ENCODE assay signal across 1 cellular context in the genomic region with DNA sequence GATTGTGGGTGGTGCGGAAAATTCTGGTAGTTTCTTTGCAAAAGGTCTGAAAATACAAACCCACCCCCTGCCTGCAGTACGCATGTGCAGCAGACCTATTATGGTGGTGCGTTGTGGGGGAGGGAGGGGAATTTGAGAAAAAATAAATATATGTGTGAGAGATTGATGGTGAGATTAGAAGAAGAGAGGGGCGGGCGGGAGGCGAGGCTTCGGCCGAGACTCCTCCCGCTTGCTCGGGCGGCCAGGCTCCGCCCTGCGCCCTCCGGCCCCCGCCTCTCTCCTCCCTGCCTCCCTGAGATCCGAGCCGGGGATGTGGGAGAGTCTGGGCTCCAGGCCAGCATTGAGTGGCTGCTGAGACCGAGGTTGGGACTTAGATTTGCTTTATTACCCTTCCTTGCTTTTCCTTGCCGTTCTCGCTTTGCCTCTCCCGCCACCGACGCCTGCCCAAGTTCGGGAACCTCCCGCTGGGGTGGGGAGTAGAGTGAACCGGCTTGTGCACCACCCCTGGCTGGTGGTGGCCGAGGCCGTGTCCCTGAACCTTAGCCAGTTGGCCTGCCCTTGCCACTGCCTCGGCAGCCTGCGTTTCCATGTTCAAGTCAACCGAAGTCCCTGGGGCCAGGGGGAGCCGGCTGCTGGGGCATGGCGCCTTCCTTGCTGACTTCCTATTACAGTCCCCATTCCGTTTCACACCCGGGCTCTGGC.
TF ChIP-seq lines count a peak whose summit lies in the region.

No MANE protein-coding gene starts in this region.

TF ChIP-seq in K562, 482 proteins besides CTCF, POLR2A, EP300 and RAD21 (continued from another document):
- TF ChIP-seq ATF6 (CRISPR knock-in tag; IDR thresholded peaks at IDR 0.05): no peak
- TF ChIP-seq, protein P1, sequence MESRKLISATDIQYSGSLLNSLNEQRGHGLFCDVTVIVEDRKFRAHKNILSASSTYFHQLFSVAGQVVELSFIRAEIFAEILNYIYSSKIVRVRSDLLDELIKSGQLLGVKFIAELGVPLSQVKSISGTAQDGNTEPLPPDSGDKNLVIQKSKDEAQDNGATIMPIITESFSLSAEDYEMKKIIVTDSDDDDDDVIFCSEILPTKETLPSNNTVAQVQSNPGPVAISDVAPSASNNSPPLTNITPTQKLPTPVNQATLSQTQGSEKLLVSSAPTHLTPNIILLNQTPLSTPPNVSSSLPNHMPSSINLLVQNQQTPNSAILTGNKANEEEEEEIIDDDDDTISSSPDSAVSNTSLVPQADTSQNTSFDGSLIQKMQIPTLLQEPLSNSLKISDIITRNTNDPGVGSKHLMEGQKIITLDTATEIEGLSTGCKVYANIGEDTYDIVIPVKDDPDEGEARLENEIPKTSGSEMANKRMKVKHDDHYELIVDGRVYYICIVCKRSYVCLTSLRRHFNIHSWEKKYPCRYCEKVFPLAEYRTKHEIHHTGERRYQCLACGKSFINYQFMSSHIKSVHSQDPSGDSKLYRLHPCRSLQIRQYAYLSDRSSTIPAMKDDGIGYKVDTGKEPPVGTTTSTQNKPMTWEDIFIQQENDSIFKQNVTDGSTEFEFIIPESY (CRISPR knock-in tag; IDR thresholded peaks at IDR 0.05): no peak
- no peak for TF ChIP-seq ZNF282 (CRISPR knock-in tag; IDR thresholded peaks at IDR 0.05)
- TF ChIP-seq PHF8 (IDR thresholded peaks at IDR 0.05; ENCODE audit: borderline replicate concordance, low read length): peak; percentile 36; the same call in 1 of the 2 replicates
- TF ChIP-seq NR2F6 (CRISPR knock-in tag; IDR thresholded peaks at IDR 0.05): no peak
- TF ChIP-seq FOXA3 (CRISPR knock-in tag; conservative IDR thresholded peaks at IDR 0.05 in 1 of 2, IDR thresholded peaks at IDR 0.05 in 1 of 2): no peak
- no peak for TF ChIP-seq SNIP1 (IDR thresholded peaks at IDR 0.05; ENCODE audit: low read depth)
- TF ChIP-seq ZNF518B (CRISPR knock-in tag; IDR thresholded peaks at IDR 0.05): no peak
- no peak for TF ChIP-seq DIDO1 (tag; IDR thresholded peaks at IDR 0.05; ENCODE audit: low read depth)
- no peak for TF ChIP-seq ZNF717 (CRISPR knock-in tag; IDR thresholded peaks at IDR 0.05)
- TF ChIP-seq ARID3A (IDR thresholded peaks at IDR 0.05; ENCODE audit: borderline replicate concordance, low read depth, low read length): peak; percentile 89
- TF ChIP-seq HDAC1 (IDR thresholded peaks at IDR 0.05): 0 out of 4 replicates have a peak, but pooled peaks of 1 of the 2 experiments have one; percentile 25
- TF ChIP-seq TAF7 (tag; IDR thresholded peaks at IDR 0.05): no peak
- TF ChIP-seq, protein P2, sequence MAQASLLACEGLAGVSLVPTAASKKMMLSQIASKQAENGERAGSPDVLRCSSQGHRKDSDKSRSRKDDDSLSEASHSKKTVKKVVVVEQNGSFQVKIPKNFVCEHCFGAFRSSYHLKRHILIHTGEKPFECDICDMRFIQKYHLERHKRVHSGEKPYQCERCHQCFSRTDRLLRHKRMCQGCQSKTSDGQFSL (CRISPR knock-in tag; IDR thresholded peaks at IDR 0.05): no peak
- TF ChIP-seq, protein P2 (tag; IDR thresholded peaks at IDR 0.05): no peak
- TF ChIP-seq CBFB (CRISPR knock-in tag; IDR thresholded peaks at IDR 0.05): peak; percentile 26; the same call in 1 of the 2 replicates
- no peak for TF ChIP-seq BRF1 (IDR thresholded peaks at IDR 0.05; ENCODE audit: borderline replicate concordance, extremely low read depth, insufficient read length)
- no peak for TF ChIP-seq ASH1L (IDR thresholded peaks at IDR 0.05; ENCODE audit: borderline replicate concordance, low read depth, partially characterized antibody)
- TF ChIP-seq, protein P3, sequence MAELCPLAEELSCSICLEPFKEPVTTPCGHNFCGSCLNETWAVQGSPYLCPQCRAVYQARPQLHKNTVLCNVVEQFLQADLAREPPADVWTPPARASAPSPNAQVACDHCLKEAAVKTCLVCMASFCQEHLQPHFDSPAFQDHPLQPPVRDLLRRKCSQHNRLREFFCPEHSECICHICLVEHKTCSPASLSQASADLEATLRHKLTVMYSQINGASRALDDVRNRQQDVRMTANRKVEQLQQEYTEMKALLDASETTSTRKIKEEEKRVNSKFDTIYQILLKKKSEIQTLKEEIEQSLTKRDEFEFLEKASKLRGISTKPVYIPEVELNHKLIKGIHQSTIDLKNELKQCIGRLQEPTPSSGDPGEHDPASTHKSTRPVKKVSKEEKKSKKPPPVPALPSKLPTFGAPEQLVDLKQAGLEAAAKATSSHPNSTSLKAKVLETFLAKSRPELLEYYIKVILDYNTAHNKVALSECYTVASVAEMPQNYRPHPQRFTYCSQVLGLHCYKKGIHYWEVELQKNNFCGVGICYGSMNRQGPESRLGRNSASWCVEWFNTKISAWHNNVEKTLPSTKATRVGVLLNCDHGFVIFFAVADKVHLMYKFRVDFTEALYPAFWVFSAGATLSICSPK (IDR thresholded peaks at IDR 0.05; ENCODE audit: borderline replicate concordance): no peak
- TF ChIP-seq MAZ (CRISPR knock-in tag; conservative IDR thresholded peaks at IDR 0.05 in 1 of 2, IDR thresholded peaks at IDR 0.05 in 1 of 2): peak; percentile 41 to 89; a peak in 3 of 4 replicates
- TF ChIP-seq, protein P4, sequence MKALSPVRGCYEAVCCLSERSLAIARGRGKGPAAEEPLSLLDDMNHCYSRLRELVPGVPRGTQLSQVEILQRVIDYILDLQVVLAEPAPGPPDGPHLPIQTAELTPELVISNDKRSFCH (CRISPR knock-in tag; IDR thresholded peaks at IDR 0.05): no peak
- TF ChIP-seq, protein P4 (tag; IDR thresholded peaks at IDR 0.05): peak; percentile 47; the same call in 1 of the 2 replicates
- no peak for TF ChIP-seq MED1 (CRISPR knock-in tag; IDR thresholded peaks at IDR 0.05; ENCODE audit: borderline replicate concordance)
- no peak for TF ChIP-seq MBD1 (CRISPR knock-in tag; IDR thresholded peaks at IDR 0.05)
- no peak for TF ChIP-seq ZNF444 (CRISPR knock-in tag; IDR thresholded peaks at IDR 0.05)
- no peak for TF ChIP-seq THAP7 (CRISPR knock-in tag; IDR thresholded peaks at IDR 0.05)
- no peak for TF ChIP-seq POLR2AphosphoS5 (IDR thresholded peaks at IDR 0.05; ENCODE audit: control insufficient read depth, insufficient read depth, low read depth, low read length)
- TF ChIP-seq PHB2 (IDR thresholded peaks at IDR 0.05; ENCODE audit: low read depth): no peak
- no peak for TF ChIP-seq PTRF (tag; IDR thresholded peaks at IDR 0.05)
- TF ChIP-seq CREB1 (IDR thresholded peaks at IDR 0.05): no peak
- TF ChIP-seq CREB1 (CRISPR knock-in tag; IDR thresholded peaks at IDR 0.05): no peak
- TF ChIP-seq HMGN3 (IDR thresholded peaks at IDR 0.05; ENCODE audit: borderline replicate concordance, extremely low read depth, insufficient read length, low read depth, low read length): peak; percentile 67
- peak; percentile 64 for TF ChIP-seq POLR2G (IDR thresholded peaks at IDR 0.05; ENCODE audit: low read depth, low read length)
- no peak for TF ChIP-seq MCM3 (IDR thresholded peaks at IDR 0.05)
- no peak for TF ChIP-seq ZBED1 (IDR thresholded peaks at IDR 0.05)
- TF ChIP-seq CC2D1A (IDR thresholded peaks at IDR 0.05): no peak
- TF ChIP-seq DACH1 (IDR thresholded peaks at IDR 0.05; ENCODE audit: partially characterized antibody): no peak
